23 cellular contexts compared by ENCODE assay signal in the genomic region with DNA sequence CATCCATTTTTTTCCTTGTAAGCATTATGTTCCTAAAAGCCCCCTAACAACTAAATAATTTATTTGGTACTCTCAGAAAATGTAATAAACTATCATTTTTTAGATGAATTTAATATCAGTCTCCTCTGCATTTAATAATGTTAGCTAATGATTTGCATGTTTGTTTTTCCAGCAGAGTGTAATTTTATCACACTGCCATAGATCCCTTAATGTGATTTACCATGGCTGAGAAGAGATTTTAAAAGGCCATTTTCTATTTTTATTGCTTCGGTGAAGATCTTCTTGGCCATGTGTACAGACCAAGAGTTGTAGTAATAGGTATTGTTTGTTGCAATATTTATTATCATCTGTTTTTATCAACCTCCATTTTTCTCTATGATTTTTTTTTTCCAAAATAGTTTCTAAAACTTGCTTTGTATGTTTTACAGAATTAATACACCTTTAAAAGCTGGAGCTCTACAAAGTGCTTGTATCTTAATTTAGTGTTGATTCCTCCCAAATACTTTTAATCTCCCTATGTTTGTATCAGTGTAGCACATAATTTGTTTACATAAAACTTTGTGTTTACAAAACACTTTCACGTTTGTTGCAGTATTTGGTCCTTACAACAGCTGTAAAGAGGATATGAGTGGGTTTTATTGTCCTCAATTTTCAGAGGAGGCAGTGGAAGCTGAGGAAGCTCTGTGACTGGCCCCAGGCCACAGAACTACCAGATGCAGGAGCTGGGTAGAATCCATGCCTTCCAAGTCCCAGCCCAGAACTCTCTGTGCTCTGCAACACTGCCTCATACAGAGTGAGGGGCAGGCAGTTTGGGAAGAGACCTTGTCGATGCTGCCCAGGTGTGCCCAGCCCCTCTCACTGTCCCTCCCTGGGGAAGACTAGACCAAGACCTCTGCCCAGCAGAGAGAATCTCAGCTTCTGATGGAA. TPM values are rescaled to one million over a fixed set of nuclear protein-coding genes. Genes with fewer than 3 reads are reported as not detected.
DNase-seq lines count a peak whose midpoint lies in the region; ATAC-seq, FAIRE-seq and TF ChIP-seq lines count a peak whose summit lies in the region.
"Had no signal": no experiment of that assay in that cellular context is flagged by ENCODE, and none has a peak within 500 bp of the region (broad histone marks: within the 10 kb centered on the region; RNA-seq: fewer than 3 reads in every experiment).

No MANE protein-coding gene starts in this region.

- TF ChIP-seq POLR2A in esophagus squamous epithelium (IDR thresholded peaks at IDR 0.05) = no peak

- no peaks in the 10 kb centered on the region for H3K79me1 ChIP-seq in neuronal stem cell (ENCODE audit: low read depth, low read length)

- ATAC-seq in Right ventricle myocardium superior (ENCODE audit: poor library complexity) = peak; percentile 27
- no peak for ATAC-seq in GM21825 (IDR thresholded peaks at IDR 0.05; ENCODE audit: unreplicated experiment)
- ATAC-seq in GM18867 (IDR thresholded peaks at IDR 0.05; ENCODE audit: unreplicated experiment) = no peak

- no peak overlapping the region for H3K4ac ChIP-seq in neuronal stem cell (ENCODE audit: low read length)

- H3K4me1 ChIP-seq in left ventricle myocardium inferior (peaks cover 11% of the 10 kb centered on the region), esophagus squamous epithelium (peaks cover 0 to 5% (median 0%) of the 10 kb centered on the region in 3 donors), neuronal stem cell (ENCODE audit: control insufficient read depth in 2 of 2, insufficient read depth in 1 of 2, low read depth in 1 of 2, low read length in 2 of 2) (peaks cover 9 to 19% of the 10 kb centered on the region in 2 donors)
- H3K4me1 ChIP-seq: breast epithelium, tibial artery had no signal

- H3K14ac ChIP-seq in neuronal stem cell (ENCODE audit: low read length) = no peak overlapping the region

- no peak overlapping the region for H2BK15ac ChIP-seq in neuronal stem cell (ENCODE audit: low read length)

- no peak overlapping the region for H3K4me3 ChIP-seq in left ventricle myocardium inferior
- no peak overlapping the region for H3K4me3 ChIP-seq in esophagus squamous epithelium
- H3K4me3 ChIP-seq in neuronal stem cell (ENCODE audit: low read length in 2 of 2) = no peak overlapping the region
- H3K4me3 ChIP-seq: BLaER1 treated with 17β-estradiol and CSF1 and Interleukin-3, amounts not matched to agents 10 nM and 100 nM; breast epithelium; heart left ventricle; tibial artery had no signal

- H2BK5ac ChIP-seq in neuronal stem cell (ENCODE audit: low read length) = no peak overlapping the region

- H2BK12ac ChIP-seq in neuronal stem cell (ENCODE audit: low read length) = no peak overlapping the region

- no peaks in the 10 kb centered on the region for H3K27me3 ChIP-seq in left ventricle myocardium inferior (ENCODE audit: low read depth)
- no peaks in the 10 kb centered on the region for H3K27me3 ChIP-seq in esophagus squamous epithelium
- H3K27me3 ChIP-seq in neuronal stem cell (ENCODE audit: control insufficient read depth in 3 of 3, insufficient read depth in 3 of 3, low read depth in 1 of 3, low read length in 3 of 3) = no peaks in the 10 kb centered on the region
- H3K27me3 ChIP-seq: BLaER1 treated with 17β-estradiol and CSF1 and Interleukin-3, amounts not matched to agents 10 nM and 100 nM; breast epithelium; heart left ventricle; tibial artery had no signal

- no peak overlapping the region for H2AFZ ChIP-seq in neuronal stem cell (ENCODE audit: low read length)

- H3K9ac ChIP-seq in neuronal stem cell (ENCODE audit: low read depth, low read length, poor library complexity) = no peak overlapping the region
- H3K9ac ChIP-seq: BLaER1 treated with 17β-estradiol and CSF1 and Interleukin-3, amounts not matched to agents 10 nM and 100 nM had no signal

- H3K9me3 ChIP-seq in left ventricle myocardium inferior (replicated peaks) (no peaks in the 10 kb centered on the region), esophagus squamous epithelium (no peaks in the 10 kb centered on the region), neuronal stem cell (replicated peaks in 1 of 2; ENCODE audit: control insufficient read depth in 2 of 2, insufficient read depth in 1 of 2, low read depth in 1 of 2, low read length in 2 of 2) (no peaks in the 10 kb centered on the region)
- H3K9me3 ChIP-seq: BLaER1 treated with 17β-estradiol and CSF1 and Interleukin-3, amounts not matched to agents 10 nM and 100 nM; breast epithelium; heart left ventricle; tibial artery had no signal

- no peak overlapping the region for H4K91ac ChIP-seq in neuronal stem cell (ENCODE audit: low read depth, low read length, poor library complexity)

- no peak overlapping the region for H3K23ac ChIP-seq in neuronal stem cell (ENCODE audit: low read depth, low read length, poor library complexity)

- FAIRE-seq in RCC 7860 (lab: Jason Lieb, UNC) = no peak
- FAIRE-seq: GM12892, kidney had no signal

- no peak overlapping the region for H2BK120ac ChIP-seq in neuronal stem cell (ENCODE audit: low read depth, low read length)

- intact Hi-C loops in Right ventricle myocardium superior (cut with DNase I) = no loop called here
- intact Hi-C loops in left ventricle myocardium inferior (cut with micrococcal nuclease) = no loop called here
- intact Hi-C loops in esophagus squamous epithelium (cut with DNase I) = no loop called here

- H3K4me2 ChIP-seq in neuronal stem cell (ENCODE audit: insufficient read depth, low read length, poor library complexity, severe bottlenecking) = no peak overlapping the region
- H3K4me2 ChIP-seq: BLaER1 treated with 17β-estradiol and CSF1 and Interleukin-3, amounts not matched to agents 10 nM and 100 nM had no signal

- TF ChIP-seq CTCF in left ventricle myocardium inferior (IDR thresholded peaks at IDR 0.05; ENCODE audit: borderline replicate concordance) (no peak), esophagus squamous epithelium (IDR thresholded peaks at IDR 0.05) (no peak)

- no peak overlapping the region for H3K27ac ChIP-seq in left ventricle myocardium inferior (replicated peaks)
- peak overlapping the region in 3 of 4 donors; percentile 34 to 58 (median 49) for H3K27ac ChIP-seq in esophagus squamous epithelium
- no peak overlapping the region for H3K27ac ChIP-seq in neuronal stem cell (replicated peaks; ENCODE audit: low read length)
- H3K27ac ChIP-seq: 22Rv1; BLaER1 treated with 17β-estradiol and CSF1 and Interleukin-3, amounts not matched to agents 10 nM and 100 nM; breast epithelium; tibial artery had no signal

- H4K8ac ChIP-seq in neuronal stem cell (ENCODE audit: low read depth, low read length) = no peak overlapping the region

- DNase-seq in Right ventricle myocardium superior (no peak), left ventricle myocardium inferior (no peak), esophagus squamous epithelium (lab: John Stamatoyannopoulos, UW) (no peak), neuronal stem cell (ENCODE audit: low spot score) (no peak), RCC 7860 (ENCODE audit: low spot score) (no peak), amniotic stem cell (lab: John Stamatoyannopoulos, UW) (no peak)
- DNase-seq: activated CD4-positive, alpha-beta T cell treated with anti-CD3 and anti-CD28 coated beads, Interleukin-2, amount 50 U/mL, for 1 hour; activated T-cell treated with anti-CD3 and anti-CD28 coated beads, Interleukin-2, amount 50 U/mL, for 1 hour; heart left ventricle; KBM-7; kidney; NCI-H2081 treated with DMSO at 0.1 percent for 48 hours; NCI-H748 treated with DMSO at 0.1 percent for 48 hours; stimulated activated CD4-positive, alpha-beta T cell treated with anti-CD3 and anti-CD28 coated beads, Interleukin-4, amount 100 ng/mL, for 4 hours; stimulated activated CD8-positive, alpha-beta memory T cell treated with anti-CD3 and anti-CD28 coated beads, Interleukin-4, amount 100 ng/mL, for 48 hours; SW 1271; tibial artery had no signal

- peak overlapping the region; percentile 46 for H3K18ac ChIP-seq in neuronal stem cell (ENCODE audit: low read length)

- no peak overlapping the region for H2AK5ac ChIP-seq in neuronal stem cell (ENCODE audit: low read depth, low read length)

- peaks cover 68% of the 10 kb centered on the region for H3K36me3 ChIP-seq in left ventricle myocardium inferior
- H3K36me3 ChIP-seq in esophagus squamous epithelium = peaks cover 0 to 100% (median 0%) of the 10 kb centered on the region in 3 donors
- H3K36me3 ChIP-seq in neuronal stem cell (replicated peaks in 1 of 2; ENCODE audit: control insufficient read depth in 2 of 2, insufficient read depth in 2 of 2, low read length in 2 of 2) = no peaks in the 10 kb centered on the region

- 65 to 66% methylated on average over 3 of the region's 3 CpGs for WGBS in esophagus squamous epithelium, 2 donors
- no CpG with 5 or more reads among the region's 3 CpGs for WGBS in neuronal stem cell (ENCODE audit: extremely low coverage in 2 of 2, insufficient read length in 2 of 2, insufficient replicate concordance in 1 of 2), 2 donors

RNA-seq across cellular contexts. Expression of gene FAM114A1, which starts 58.1 kb away (rescaled TPM):
- total RNA-seq in Right ventricle myocardium superior (20.3 TPM), left ventricle myocardium inferior (19.5 TPM), esophagus squamous epithelium (10 to 100 TPM; 36.7 to 80.9 (median 69.2) TPM)
- polyA plus RNA-seq in neuronal stem cell (2013, experiment 1 of 2) = 6.7 TPM
- 8.1 TPM for polyA plus RNA-seq in neuronal stem cell (2013, experiment 2 of 2)

Comparison
In these comparisons a context has a peak if more than half of its experiments do, and no peak if none do; other contexts are left out.
1. H3K27ac ChIP-seq: peak in esophagus squamous epithelium (3 of 4); none in left ventricle myocardium inferior (single experiment) and neuronal stem cell (single experiment).